In the genomic region with DNA sequence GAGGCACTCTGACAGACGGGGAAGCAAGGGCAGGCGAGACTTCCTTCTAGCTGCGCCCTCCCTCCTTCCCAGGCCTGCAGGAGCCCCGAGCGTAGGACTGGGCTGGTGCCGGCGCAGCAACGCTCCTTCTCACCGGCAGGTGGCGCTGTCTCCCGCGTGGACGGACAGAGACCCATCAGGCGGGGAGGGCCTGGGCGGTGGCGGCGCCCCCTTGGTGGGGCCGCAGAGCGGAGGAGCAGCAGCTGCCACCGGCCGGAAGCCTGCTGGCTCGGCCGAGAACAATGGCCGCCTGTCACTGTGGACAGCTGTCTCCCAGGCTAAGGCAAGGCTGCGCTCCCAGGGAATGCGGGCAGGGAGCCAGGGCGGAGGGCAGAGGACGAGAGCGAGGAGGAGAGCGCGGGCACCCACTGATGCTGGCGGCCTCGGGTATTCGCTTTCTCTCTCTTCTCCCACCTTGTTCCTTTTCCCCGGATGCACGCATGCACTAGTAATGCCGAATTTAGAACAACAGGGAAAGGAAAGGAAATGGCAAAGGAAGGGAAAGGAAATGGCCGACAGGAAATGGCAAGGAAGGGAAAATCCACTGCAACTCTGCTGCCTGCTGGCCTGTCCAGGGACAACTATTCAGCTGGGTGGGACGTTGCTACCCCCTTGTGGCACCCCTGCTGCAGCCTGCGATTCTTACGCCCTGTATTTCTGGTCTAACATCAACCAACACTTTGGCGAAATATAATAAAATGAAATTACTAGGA, we compare ENCODE assay signal across 1 cellular context.
TF ChIP-seq lines count a peak whose summit lies in the region.

No MANE protein-coding gene starts in this region.

TF ChIP-seq in HepG2, 621 proteins besides CTCF, POLR2A, EP300 and RAD21 (continued from another document):
- TF ChIP-seq, protein P1, sequence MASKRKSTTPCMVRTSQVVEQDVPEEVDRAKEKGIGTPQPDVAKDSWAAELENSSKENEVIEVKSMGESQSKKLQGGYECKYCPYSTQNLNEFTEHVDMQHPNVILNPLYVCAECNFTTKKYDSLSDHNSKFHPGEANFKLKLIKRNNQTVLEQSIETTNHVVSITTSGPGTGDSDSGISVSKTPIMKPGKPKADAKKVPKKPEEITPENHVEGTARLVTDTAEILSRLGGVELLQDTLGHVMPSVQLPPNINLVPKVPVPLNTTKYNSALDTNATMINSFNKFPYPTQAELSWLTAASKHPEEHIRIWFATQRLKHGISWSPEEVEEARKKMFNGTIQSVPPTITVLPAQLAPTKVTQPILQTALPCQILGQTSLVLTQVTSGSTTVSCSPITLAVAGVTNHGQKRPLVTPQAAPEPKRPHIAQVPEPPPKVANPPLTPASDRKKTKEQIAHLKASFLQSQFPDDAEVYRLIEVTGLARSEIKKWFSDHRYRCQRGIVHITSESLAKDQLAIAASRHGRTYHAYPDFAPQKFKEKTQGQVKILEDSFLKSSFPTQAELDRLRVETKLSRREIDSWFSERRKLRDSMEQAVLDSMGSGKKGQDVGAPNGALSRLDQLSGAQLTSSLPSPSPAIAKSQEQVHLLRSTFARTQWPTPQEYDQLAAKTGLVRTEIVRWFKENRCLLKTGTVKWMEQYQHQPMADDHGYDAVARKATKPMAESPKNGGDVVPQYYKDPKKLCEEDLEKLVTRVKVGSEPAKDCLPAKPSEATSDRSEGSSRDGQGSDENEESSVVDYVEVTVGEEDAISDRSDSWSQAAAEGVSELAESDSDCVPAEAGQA (IDR thresholded peaks at IDR 0.05; ENCODE audit: low read depth), result no peak
- TF ChIP-seq, protein P1 (CRISPR knock-in tag; IDR thresholded peaks at IDR 0.05; ENCODE audit: borderline replicate concordance), result no peak
- TF ChIP-seq, protein P2, sequence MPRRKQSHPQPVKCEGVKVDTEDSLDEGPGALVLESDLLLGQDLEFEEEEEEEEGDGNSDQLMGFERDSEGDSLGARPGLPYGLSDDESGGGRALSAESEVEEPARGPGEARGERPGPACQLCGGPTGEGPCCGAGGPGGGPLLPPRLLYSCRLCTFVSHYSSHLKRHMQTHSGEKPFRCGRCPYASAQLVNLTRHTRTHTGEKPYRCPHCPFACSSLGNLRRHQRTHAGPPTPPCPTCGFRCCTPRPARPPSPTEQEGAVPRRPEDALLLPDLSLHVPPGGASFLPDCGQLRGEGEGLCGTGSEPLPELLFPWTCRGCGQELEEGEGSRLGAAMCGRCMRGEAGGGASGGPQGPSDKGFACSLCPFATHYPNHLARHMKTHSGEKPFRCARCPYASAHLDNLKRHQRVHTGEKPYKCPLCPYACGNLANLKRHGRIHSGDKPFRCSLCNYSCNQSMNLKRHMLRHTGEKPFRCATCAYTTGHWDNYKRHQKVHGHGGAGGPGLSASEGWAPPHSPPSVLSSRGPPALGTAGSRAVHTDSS (CRISPR knock-in tag; conservative IDR thresholded peaks at IDR 0.05), result no peak
- TF ChIP-seq SUZ12 (IDR thresholded peaks at IDR 0.05; ENCODE audit: low read depth, low read length) (no peak), RFX1 (IDR thresholded peaks at IDR 0.05) (no peak), CC2D1A (CRISPR knock-in tag; IDR thresholded peaks at IDR 0.05) (no peak), MEF2D (CRISPR knock-in tag; IDR thresholded peaks at IDR 0.05) (peak; percentile 60; the same call in 1 of the 2 replicates), SRSF9 (IDR thresholded peaks at IDR 0.05; ENCODE audit: borderline replicate concordance, insufficient read depth, low read depth, low read length, poor library complexity, severe bottlenecking) (no peak), ZNF607 (CRISPR knock-in tag; IDR thresholded peaks at IDR 0.05; ENCODE audit: borderline replicate concordance) (peak; percentile 93), ZNF460 (CRISPR knock-in tag; IDR thresholded peaks at IDR 0.05; ENCODE audit: borderline replicate concordance) (no peak; the same call in 1 of the 2 replicates), ZNF232 (CRISPR knock-in tag; IDR thresholded peaks at IDR 0.05; ENCODE audit: borderline replicate concordance) (no peak), ZNF660 (CRISPR knock-in tag; IDR thresholded peaks at IDR 0.05; ENCODE audit: borderline replicate concordance, low read depth) (no peak), ZNF180 (CRISPR knock-in tag; IDR thresholded peaks at IDR 0.05; ENCODE audit: borderline replicate concordance, low read depth) (no peak), TEAD3 (CRISPR knock-in tag; optimal IDR thresholded peaks at IDR 0.05; ENCODE audit: borderline replicate concordance) (peak; percentile 54), CHD4 (IDR thresholded peaks at IDR 0.05; ENCODE audit: borderline replicate concordance, low read length) (no peak), ZNF230 (CRISPR knock-in tag; IDR thresholded peaks at IDR 0.05) (no peak), HNRNPLL (IDR thresholded peaks at IDR 0.05; ENCODE audit: low read depth, low read length, poor library complexity, severe bottlenecking) (peak; percentile 65), KLF16 (CRISPR knock-in tag; IDR thresholded peaks at IDR 0.05) (peak in 1 of 2 experiments; percentile 86; a peak in 2 of 4 replicates), ZNF589 (CRISPR knock-in tag; conservative IDR thresholded peaks at IDR 0.05) (peak; percentile 70; the same call in 1 of the 2 replicates), ZNF331 (CRISPR knock-in tag; IDR thresholded peaks at IDR 0.05) (peak; percentile 79; the same call in 1 of the 2 replicates), TBL1XR1 (IDR thresholded peaks at IDR 0.05; ENCODE audit: borderline replicate concordance, low read length, partially characterized antibody) (no peak), ZSCAN9 (CRISPR knock-in tag; IDR thresholded peaks at IDR 0.05; ENCODE audit: borderline replicate concordance) (no peak), SRY (CRISPR knock-in tag; IDR thresholded peaks at IDR 0.05) (no peak; the same call in 1 of the 2 replicates), TMF1 (CRISPR knock-in tag; IDR thresholded peaks at IDR 0.05; ENCODE audit: low read depth) (0 out of 2 replicates have a peak, but pooled peaks have one; percentile 69), ZNF24 (IDR thresholded peaks at IDR 0.05) (no peak), MXD4 (CRISPR knock-in tag; IDR thresholded peaks at IDR 0.05) (peak; percentile 74; the same call in 1 of the 2 replicates)
- TF ChIP-seq, protein P3, sequence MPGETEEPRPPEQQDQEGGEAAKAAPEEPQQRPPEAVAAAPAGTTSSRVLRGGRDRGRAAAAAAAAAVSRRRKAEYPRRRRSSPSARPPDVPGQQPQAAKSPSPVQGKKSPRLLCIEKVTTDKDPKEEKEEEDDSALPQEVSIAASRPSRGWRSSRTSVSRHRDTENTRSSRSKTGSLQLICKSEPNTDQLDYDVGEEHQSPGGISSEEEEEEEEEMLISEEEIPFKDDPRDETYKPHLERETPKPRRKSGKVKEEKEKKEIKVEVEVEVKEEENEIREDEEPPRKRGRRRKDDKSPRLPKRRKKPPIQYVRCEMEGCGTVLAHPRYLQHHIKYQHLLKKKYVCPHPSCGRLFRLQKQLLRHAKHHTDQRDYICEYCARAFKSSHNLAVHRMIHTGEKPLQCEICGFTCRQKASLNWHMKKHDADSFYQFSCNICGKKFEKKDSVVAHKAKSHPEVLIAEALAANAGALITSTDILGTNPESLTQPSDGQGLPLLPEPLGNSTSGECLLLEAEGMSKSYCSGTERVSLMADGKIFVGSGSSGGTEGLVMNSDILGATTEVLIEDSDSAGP (CRISPR knock-in tag; IDR thresholded peaks at IDR 0.05; ENCODE audit: borderline replicate concordance), result peak; percentile 90
- TF ChIP-seq, protein P4, sequence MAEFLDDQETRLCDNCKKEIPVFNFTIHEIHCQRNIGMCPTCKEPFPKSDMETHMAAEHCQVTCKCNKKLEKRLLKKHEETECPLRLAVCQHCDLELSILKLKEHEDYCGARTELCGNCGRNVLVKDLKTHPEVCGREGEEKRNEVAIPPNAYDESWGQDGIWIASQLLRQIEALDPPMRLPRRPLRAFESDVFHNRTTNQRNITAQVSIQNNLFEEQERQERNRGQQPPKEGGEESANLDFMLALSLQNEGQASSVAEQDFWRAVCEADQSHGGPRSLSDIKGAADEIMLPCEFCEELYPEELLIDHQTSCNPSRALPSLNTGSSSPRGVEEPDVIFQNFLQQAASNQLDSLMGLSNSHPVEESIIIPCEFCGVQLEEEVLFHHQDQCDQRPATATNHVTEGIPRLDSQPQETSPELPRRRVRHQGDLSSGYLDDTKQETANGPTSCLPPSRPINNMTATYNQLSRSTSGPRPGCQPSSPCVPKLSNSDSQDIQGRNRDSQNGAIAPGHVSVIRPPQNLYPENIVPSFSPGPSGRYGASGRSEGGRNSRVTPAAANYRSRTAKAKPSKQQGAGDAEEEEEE (CRISPR knock-in tag; IDR thresholded peaks at IDR 0.05; ENCODE audit: borderline replicate concordance), result peak; percentile 57; the same call in 1 of the 2 replicates
- TF ChIP-seq, protein P5, sequence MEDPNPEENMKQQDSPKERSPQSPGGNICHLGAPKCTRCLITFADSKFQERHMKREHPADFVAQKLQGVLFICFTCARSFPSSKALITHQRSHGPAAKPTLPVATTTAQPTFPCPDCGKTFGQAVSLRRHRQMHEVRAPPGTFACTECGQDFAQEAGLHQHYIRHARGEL (CRISPR knock-in tag; IDR thresholded peaks at IDR 0.05), result no peak
- TF ChIP-seq, protein P6, sequence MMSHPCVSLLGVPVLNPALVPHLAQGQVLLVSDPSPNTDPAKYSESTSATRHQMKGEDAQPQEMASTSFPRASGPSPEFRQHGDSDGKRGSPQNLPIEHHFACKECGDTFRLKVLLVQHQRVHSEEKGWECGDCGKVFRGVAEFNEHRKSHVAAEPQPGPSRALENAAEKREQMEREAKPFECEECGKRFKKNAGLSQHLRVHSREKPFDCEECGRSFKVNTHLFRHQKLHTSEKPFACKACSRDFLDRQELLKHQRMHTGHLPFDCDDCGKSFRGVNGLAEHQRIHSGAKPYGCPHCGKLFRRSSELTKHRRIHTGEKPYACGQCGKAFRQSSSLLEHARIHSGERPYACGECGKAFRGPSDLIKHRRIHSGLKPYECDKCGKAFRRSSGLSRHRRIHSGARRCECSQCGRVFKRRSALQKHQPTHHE (CRISPR knock-in tag; IDR thresholded peaks at IDR 0.05; ENCODE audit: borderline replicate concordance), result no peak
